Comparison of ENCODE assay signal across 14 cellular contexts in genomic region chr2:16037808-16038457, GRCh38.
"Had no signal": no experiment of that assay in that cellular context is flagged by ENCODE, and none has a peak within 500 bp of the region (broad histone marks: within the 10 kb centered on the region; RNA-seq: fewer than 3 reads in every experiment).

No MANE protein-coding gene starts in this region.

- H3K4me1 Mint-ChIP-seq: activated B cell treated with CpG ODN at 0.5 μM for 24 hours; activated CD4-positive, alpha-beta T cell treated with anti-CD3 and anti-CD28 coated beads, Interleukin-2, amount 10 ng/mL, durations not matched to agents 24 days and 14 days; immature natural killer cell; T-helper 17 cell had no signal

- H3K9me3 Mint-ChIP-seq: activated B cell treated with CpG ODN at 0.5 μM for 24 hours; activated CD4-positive, alpha-beta T cell treated with anti-CD3 and anti-CD28 coated beads, Interleukin-2, amount 10 ng/mL, durations not matched to agents 24 days and 14 days; activated naive CD4-positive, alpha-beta T cell treated with anti-CD3 and anti-CD28 coated beads for 36 hours had no signal

- H3K27me3 ChIP-seq: colonic mucosa, neutrophil, testis had no signal

- H3K4me3 ChIP-seq: colonic mucosa, testis had no signal

- ATAC-seq: left colon, right cardiac atrium, T-helper 17 cell had no signal

- H3K36me3 ChIP-seq: colonic mucosa, neutrophil had no signal

- H3K27ac Mint-ChIP-seq: activated B cell treated with CpG ODN at 0.5 μM for 24 hours; activated CD4-positive, alpha-beta T cell treated with anti-CD3 and anti-CD28 coated beads, Interleukin-2, amount 10 ng/mL, durations not matched to agents 24 days and 14 days; activated naive CD4-positive, alpha-beta T cell treated with anti-CD3 and anti-CD28 coated beads for 36 hours; immature natural killer cell; T-helper 17 cell had no signal

- H3K27ac ChIP-seq: colonic mucosa, neutrophil, testis had no signal

- DNase-seq: activated B cell treated with CpG ODN at 0.5 μM for 24 hours; activated CD4-positive, alpha-beta T cell treated with anti-CD3 and anti-CD28 coated beads, Interleukin-2, amount 10 ng/mL, durations not matched to agents 24 days and 14 days; activated CD8-positive, alpha-beta memory T cell treated with anti-CD3 and anti-CD28 coated beads for 24 hours; activated naive CD4-positive, alpha-beta T cell treated with anti-CD3 and anti-CD28 coated beads for 36 hours; colonic mucosa; effector CD4-positive, alpha-beta T cell; immature natural killer cell; left colon; right cardiac atrium; stimulated activated CD4-positive, alpha-beta T cell treated with anti-CD3 and anti-CD28 coated beads, Interleukin-2, amount 100 ng/mL, for 24 hours; stimulated activated naive CD4-positive, alpha-beta T cell treated with Interleukin-2 at 50 U/mL for 16 hours; T-helper 17 cell; testis had no signal

- H3K4me3 Mint-ChIP-seq: activated B cell treated with CpG ODN at 0.5 μM for 24 hours; activated CD4-positive, alpha-beta T cell treated with anti-CD3 and anti-CD28 coated beads, Interleukin-2, amount 10 ng/mL, durations not matched to agents 24 days and 14 days; activated naive CD4-positive, alpha-beta T cell treated with anti-CD3 and anti-CD28 coated beads for 36 hours; immature natural killer cell; T-helper 17 cell had no signal

- H3K36me3 Mint-ChIP-seq: immature natural killer cell had no signal

- H3K4me1 ChIP-seq: colonic mucosa, testis had no signal

- H3K27me3 Mint-ChIP-seq: activated CD4-positive, alpha-beta T cell treated with anti-CD3 and anti-CD28 coated beads, Interleukin-2, amount 10 ng/mL, durations not matched to agents 24 days and 14 days had no signal

- H3K9me3 ChIP-seq: colonic mucosa, neutrophil, testis had no signal
